Comparison of ENCODE assay signal across 27 cellular contexts in the genomic region with DNA sequence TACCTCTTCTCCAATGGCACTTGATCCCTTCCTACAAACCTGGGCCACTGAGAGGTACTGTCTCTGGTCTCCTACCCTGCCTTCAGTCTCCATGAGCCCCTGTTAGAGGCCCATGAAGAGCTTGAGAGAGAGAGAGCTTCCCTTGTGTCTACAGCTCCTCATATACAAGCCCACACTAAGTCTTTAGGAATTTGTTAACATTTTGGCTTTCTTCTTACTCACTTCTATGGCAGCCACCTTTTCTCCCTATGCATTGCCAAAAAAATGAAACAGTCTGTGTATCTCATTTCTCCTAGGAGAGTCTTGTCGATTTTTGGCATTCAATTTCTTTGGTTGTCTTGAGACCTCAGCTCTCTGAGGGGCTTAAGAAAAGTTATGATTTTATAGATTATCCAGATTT.
DNase-seq lines count a peak whose midpoint lies in the region; ATAC-seq and TF ChIP-seq lines count a peak whose summit lies in the region.
"Had no signal": no experiment of that assay in that cellular context is flagged by ENCODE, and none has a peak within 500 bp of the region (broad histone marks: within the 10 kb centered on the region; RNA-seq: fewer than 3 reads in every experiment).

No MANE protein-coding gene starts in this region.

- H3K27me3 Mint-ChIP-seq in nephron progenitor cell (ENCODE audit: low read depth, poor library complexity) = peaks cover 3% of the 10 kb centered on the region
- H3K27me3 Mint-ChIP-seq: dendritic cell treated with granulocyte-macrophage colony-stimulating factor and Interleukin-4, amounts not matched to agents 40 ng/mL and 50 ng/mL, for 4 days had no signal

- H3K27ac Mint-ChIP-seq in nephron progenitor cell = peak overlapping the region; percentile 37
- H3K27ac Mint-ChIP-seq: activated B cell treated with CpG ODN at 0.5 μM for 24 hours; activated CD8-positive, alpha-beta T cell treated with anti-CD3 and anti-CD28 coated beads for 36 hours; activated T-cell treated with anti-CD3 and anti-CD28 coated beads, Interleukin-2, amount 50 U/mL, for 24 hours; brain; dendritic cell treated with granulocyte-macrophage colony-stimulating factor and Interleukin-4, amounts not matched to agents 40 ng/mL and 50 ng/mL, for 4 days; neural progenitor cell had no signal

- DNase-seq in EH (ENCODE audit: low read depth) (peak; percentile 87), NCI-H226 (peak; percentile 27), choroid plexus epithelial cell (ENCODE audit: low read depth) (peak; percentile 56), nephron progenitor cell (no peak)
- DNase-seq in stimulated activated CD4-positive, alpha-beta T cell treated with anti-CD3 and anti-CD28 coated beads, Interleukin-2, amount 100 ng/mL, for 48 hours = no peak
- no peak for DNase-seq in stimulated activated naive CD8-positive, alpha-beta T cell treated with anti-CD3 and anti-CD28 coated beads, Interleukin-15, Interleukin-2, amounts not matched to agents 100 U/mL and 50 U/mL, for 24 hours
- no peak for DNase-seq in activated CD8-positive, alpha-beta memory T cell treated with anti-CD3 and anti-CD28 coated beads, Interleukin-2, amount 50 U/mL, for 4 hours
- DNase-seq: ACHN; activated B cell treated with CpG ODN at 0.5 μM for 24 hours; activated CD8-positive, alpha-beta T cell treated with anti-CD3 and anti-CD28 coated beads for 36 hours; activated naive CD4-positive, alpha-beta T cell treated with anti-CD3 and anti-CD28 coated beads, Interleukin-2, amount 50 U/mL, for 16 hours; activated T-cell treated with anti-CD3 and anti-CD28 coated beads, Interleukin-2, amount 50 U/mL, for 24 hours; DMS79 treated with DMSO at 0.1 percent for 48 hours; GOT3; NCI-H1436; NCI-H69; SJCRH30; spleen; stimulated activated CD8-positive, alpha-beta memory T cell treated with anti-CD3 and anti-CD28 coated beads, Interleukin-4, amount 100 ng/mL, for 48 hours; T-helper 2 cell; testis had no signal

- no peak for ATAC-seq in HG03565 (IDR thresholded peaks at IDR 0.05; ENCODE audit: unreplicated experiment)
- ATAC-seq in stimulated activated naive CD8-positive, alpha-beta T cell treated with anti-CD3 and anti-CD28 coated beads, Interleukin-15, Interleukin-2, amounts not matched to agents 100 U/mL and 50 U/mL, for 24 hours = no peak
- ATAC-seq: activated CD8-positive, alpha-beta T cell treated with anti-CD3 and anti-CD28 coated beads for 36 hours; gastroesophageal sphincter; left lobe of liver had no signal

- TF ChIP-seq CTCF in choroid plexus epithelial cell (conservative IDR thresholded peaks at IDR 0.05; ENCODE audit: low read depth, low read length) (no peak), nephron progenitor cell (IDR thresholded peaks at IDR 0.05) (no peak)

- H3K4me3 ChIP-seq in choroid plexus epithelial cell (ENCODE audit: low read depth, low read length) = no peak overlapping the region
- H3K4me3 ChIP-seq: gastroesophageal sphincter, neural progenitor cell, SJCRH30, spleen, testis had no signal

- H3K4me3 Mint-ChIP-seq in nephron progenitor cell = no peak overlapping the region
- H3K4me3 Mint-ChIP-seq: activated B cell treated with CpG ODN at 0.5 μM for 24 hours; activated CD8-positive, alpha-beta T cell treated with anti-CD3 and anti-CD28 coated beads for 36 hours; activated T-cell treated with anti-CD3 and anti-CD28 coated beads, Interleukin-2, amount 50 U/mL, for 24 hours; brain; dendritic cell treated with granulocyte-macrophage colony-stimulating factor and Interleukin-4, amounts not matched to agents 40 ng/mL and 50 ng/mL, for 4 days; neural progenitor cell had no signal

- H3K4me1 Mint-ChIP-seq in nephron progenitor cell = peaks cover 43% of the 10 kb centered on the region
- H3K4me1 Mint-ChIP-seq: activated B cell treated with CpG ODN at 0.5 μM for 24 hours, brain, neural progenitor cell had no signal

- H3K9me3 Mint-ChIP-seq in nephron progenitor cell = peaks cover 20% of the 10 kb centered on the region
- H3K9me3 Mint-ChIP-seq: neural progenitor cell had no signal

- H3K36me3 Mint-ChIP-seq in nephron progenitor cell (ENCODE audit: low read depth) = no peaks in the 10 kb centered on the region
- H3K36me3 Mint-ChIP-seq: brain, neural progenitor cell had no signal

Comparison
In these comparisons a context has a peak if more than half of its experiments do, and no peak if none do; other contexts are left out.
1. DNase-seq: peak in EH (single experiment), NCI-H226 (single experiment) and choroid plexus epithelial cell (single experiment); none in nephron progenitor cell (single experiment), stimulated activated CD4-positive, alpha-beta T cell treated with anti-CD3 and anti-CD28 coated beads, Interleukin-2, amount 100 ng/mL, for 48 hours (0 of 2), stimulated activated naive CD8-positive, alpha-beta T cell treated with anti-CD3 and anti-CD28 coated beads, Interleukin-15, Interleukin-2, amounts not matched to agents 100 U/mL and 50 U/mL, for 24 hours (single experiment) and activated CD8-positive, alpha-beta memory T cell treated with anti-CD3 and anti-CD28 coated beads, Interleukin-2, amount 50 U/mL, for 4 hours (single experiment).